ENCODE assay signal across 11 cellular contexts in genomic region chr19:5934779-5935472, GRCh38. TPM values are rescaled to one million over a fixed set of nuclear protein-coding genes. Genes with fewer than 3 reads are reported as not detected.
A peak's percentile ranks its signal among the peaks of the same experiment; 100 is the strongest.
DNase-seq lines count a peak whose midpoint lies in the region; ATAC-seq and TF ChIP-seq lines count a peak whose summit lies in the region.
"Had no signal": no experiment of that assay in that cellular context is flagged by ENCODE, and none has a peak within 500 bp of the region (broad histone marks: within the 10 kb centered on the region; RNA-seq: fewer than 3 reads in every experiment).

No MANE protein-coding gene starts in this region.

- H3K9me3 ChIP-seq in ovary (no peaks in the 10 kb centered on the region), aorta (ENCODE audit: control insufficient read depth, low read length) (no peaks in the 10 kb centered on the region)

- ATAC-seq in SK-N-SH treated with all-trans-retinoic acid at 6 μM for 48 hours = peak; percentile 60
- ATAC-seq in HG03280 (IDR thresholded peaks at IDR 0.05; ENCODE audit: unreplicated experiment) = no peak
- no peak for ATAC-seq in aorta (ENCODE audit: low FRiP score)
- ATAC-seq: HepG2 had no signal

- TF ChIP-seq CTCF in BJ (IDR thresholded peaks at IDR 0.05; ENCODE audit: insufficient read depth, low read depth, low read length) (no peak; the same call in 1 of the 2 replicates), fibroblast of the aortic adventitia (IDR thresholded peaks at IDR 0.05; ENCODE audit: insufficient read depth, low read length) (no peak), ovary (IDR thresholded peaks at IDR 0.05) (no peak)

- H3K4me1 ChIP-seq in ovary (ENCODE audit: insufficient read depth) (peaks cover 11% of the 10 kb centered on the region), aorta (ENCODE audit: control insufficient read depth in 1 of 2, insufficient read depth in 2 of 2, low read length in 2 of 2) (no peaks in the 10 kb centered on the region)

- H3K36me3 ChIP-seq in BJ (ENCODE audit: control insufficient read depth, insufficient read depth, low read length) (peaks cover 19% of the 10 kb centered on the region), ovary (no peaks in the 10 kb centered on the region), aorta (ENCODE audit: control insufficient read depth in 1 of 2, insufficient read depth in 2 of 2, low read length in 1 of 2) (peaks cover 0 to 3% of the 10 kb centered on the region in 2 donors)

- no peak for TF ChIP-seq POLR2A in ovary (IDR thresholded peaks at IDR 0.05)

- TF ChIP-seq EP300 in ovary (IDR thresholded peaks at IDR 0.05) = no peak

- intact Hi-C loops in ovary (cut with DNase I) (no loop called here), aorta (cut with DNase I) (no loop called here)

- DNase-seq in BJ (ENCODE audit: low read depth) (peak; percentile 79), fibroblast of the aortic adventitia (ENCODE audit: low read depth) (peak; percentile 73), ovary (peak in 4 of 5 donors; percentile 46 to 74 (median 52)), NCI-H187 (lab: John Stamatoyannopoulos, UW) (no peak), aorta (no peak), ureter (ENCODE audit: low spot score) (no peak)
- DNase-seq: COR-L47; stimulated activated CD4-positive, alpha-beta T cell treated with anti-CD3 and anti-CD28 coated beads, Interleukin-15, amount 100 ng/mL, for 24 hours had no signal

- H3K4me3 ChIP-seq in BJ (ENCODE audit: low read depth, low read length) = no peak overlapping the region; the same call in 1 of the 2 replicates
- H3K4me3 ChIP-seq in fibroblast of the aortic adventitia (ENCODE audit: low read depth, low read length) = no peak overlapping the region
- no peak overlapping the region for H3K4me3 ChIP-seq in ovary
- no peak overlapping the region for H3K4me3 ChIP-seq in aorta (ENCODE audit: low read length in 2 of 2)

- H3K27ac ChIP-seq in ovary (peak overlapping the region in 1 of 2 donors; percentile 6), aorta (ENCODE audit: low read depth in 1 of 2, low read length in 2 of 2) (no peak overlapping the region)

- POLR2A ChIA-PET in BJ (lab: Charles Lee) = no interaction called here

- WGBS in ovary, 3 donors = 19 to 26% (median 20%) methylated on average over 16 of the region's 16 CpGs
- 54 to 57% methylated on average over 16 of the region's 16 CpGs for WGBS in aorta, 2 donors

- H3K27me3 ChIP-seq in BJ (ENCODE audit: control insufficient read depth, insufficient read depth, low read length) (no peaks in the 10 kb centered on the region), ovary (no peaks in the 10 kb centered on the region), aorta (ENCODE audit: control insufficient read depth in 1 of 2, insufficient read depth in 2 of 2, low read length in 1 of 2) (no peaks in the 10 kb centered on the region)

- CTCF ChIA-PET in BJ (lab: Yijun Ruan, JAX) = interaction anchor here (0.8 to 1.7 kb wide), 5 partner anchors 8 to 131 kb away, joined by 3 to 9 read pairs (median 3); no protein-coding TSS in a partner anchor

TF ChIP-seq in SK-N-SH treated with all-trans-retinoic acid at 6 μM for 48 hours, 23 proteins besides CTCF, POLR2A, EP300 and RAD21:
- TF ChIP-seq, protein P1, sequence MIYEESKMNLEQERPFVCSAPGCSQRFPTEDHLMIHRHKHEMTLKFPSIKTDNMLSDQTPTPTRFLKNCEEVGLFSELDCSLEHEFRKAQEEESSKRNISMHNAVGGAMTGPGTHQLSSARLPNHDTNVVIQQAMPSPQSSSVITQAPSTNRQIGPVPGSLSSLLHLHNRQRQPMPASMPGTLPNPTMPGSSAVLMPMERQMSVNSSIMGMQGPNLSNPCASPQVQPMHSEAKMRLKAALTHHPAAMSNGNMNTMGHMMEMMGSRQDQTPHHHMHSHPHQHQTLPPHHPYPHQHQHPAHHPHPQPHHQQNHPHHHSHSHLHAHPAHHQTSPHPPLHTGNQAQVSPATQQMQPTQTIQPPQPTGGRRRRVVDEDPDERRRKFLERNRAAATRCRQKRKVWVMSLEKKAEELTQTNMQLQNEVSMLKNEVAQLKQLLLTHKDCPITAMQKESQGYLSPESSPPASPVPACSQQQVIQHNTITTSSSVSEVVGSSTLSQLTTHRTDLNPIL (CRISPR knock-in tag; IDR thresholded peaks at IDR 0.05; ENCODE audit: low read depth) = no peak
- peak; percentile 87; the same call in 1 of the 2 replicates for TF ChIP-seq TCF4 (CRISPR knock-in tag; IDR thresholded peaks at IDR 0.05; ENCODE audit: borderline replicate concordance)
TF ChIP-seq in SK-N-SH treated with all-trans-retinoic acid at 6 μM for 48 hours: peak in this region for 1.

RNA-seq across cellular contexts. Expression of gene CAPS, which starts 20.9 kb away (rescaled TPM):
- polyA plus RNA-seq in BJ (2011; rRNA removed) = 4.3 and 5.6 TPM in 2 replicates
- 1.1 and 1.9 TPM in 2 replicates for polyA minus RNA-seq in BJ (2011; rRNA and poly(A)+ RNA removed)
- total RNA-seq in fibroblast of the aortic adventitia (ENCODE audit: low replicate concordance) = 3.5 and 8.5 TPM in 2 replicates
- total RNA-seq in ovary = 100 to 1,000 TPM in 1 of 7 donors, 10 to 100 TPM in 5, 1 to 10 TPM in 1; 7.0 to 313 (median 35.8) TPM
- polyA plus RNA-seq in ovary = 10 to 100 TPM in 1 of 2 donors, 1 to 10 TPM in 1; 1.7 to 12.4 TPM
- 10 to 100 TPM in 1 of 2 donors, 1 to 10 TPM in 1; 9.4 to 14.0 TPM for total RNA-seq in aorta
- polyA plus RNA-seq in aorta = 10 to 100 TPM in 1 of 2 donors, 1 to 10 TPM in 1; 9.3 to 70.9 TPM
- total RNA-seq in ureter = 181 TPM

RNA-seq across cellular contexts. Expression of gene VMAC, which starts 30.3 kb away (rescaled TPM):
- polyA plus RNA-seq in BJ (2011; rRNA removed) (3.3 and 4.2 TPM in 2 replicates), ovary (1 to 10 TPM; 3.4 to 6.4 TPM), aorta (1 to 10 TPM; 1.9 to 6.9 TPM)
- 1.4 and 1.6 TPM in 2 replicates for polyA minus RNA-seq in BJ (2011; rRNA and poly(A)+ RNA removed)
- total RNA-seq in fibroblast of the aortic adventitia (ENCODE audit: low replicate concordance) (3.2 and 5.6 TPM in 2 replicates), ovary (1 to 10 TPM; 5.0 to 8.5 (median 7.0) TPM), aorta (1 to 10 TPM; 3.9 to 9.2 TPM), ureter (9.6 TPM)

RNA-seq across cellular contexts. Expression of gene NDUFA11, which starts 31.3 kb away (rescaled TPM):
- polyA plus RNA-seq in BJ (2011; rRNA removed) = 242 and 351 TPM in 2 replicates
- polyA minus RNA-seq in BJ (2011; rRNA and poly(A)+ RNA removed) = 25.9 and 41.6 TPM in 2 replicates
- 172 and 261 TPM in 2 replicates for total RNA-seq in fibroblast of the aortic adventitia (ENCODE audit: low replicate concordance)
- 100 to 1,000 TPM; 169 to 352 (median 203) TPM for total RNA-seq in ovary
- 100 to 1,000 TPM in 1 of 2 donors, 1 to 10 TPM in 1; 3.9 to 315 TPM for polyA plus RNA-seq in ovary
- 100 to 1,000 TPM; 138 to 151 TPM for total RNA-seq in aorta
- 100 to 1,000 TPM; 326 to 405 TPM for polyA plus RNA-seq in aorta
- total RNA-seq in ureter = 177 TPM

RNA-seq across cellular contexts. Expression of gene RANBP3, which starts 43.0 kb away (rescaled TPM):
- 54.2 and 68.6 TPM in 2 replicates for polyA plus RNA-seq in BJ (2011; rRNA removed)
- polyA minus RNA-seq in BJ (2011; rRNA and poly(A)+ RNA removed) = 58.5 and 63.4 TPM in 2 replicates
- total RNA-seq in fibroblast of the aortic adventitia (ENCODE audit: low replicate concordance) = 41.4 and 58.0 TPM in 2 replicates
- 10 to 100 TPM; 56.2 to 88.4 (median 67.9) TPM for total RNA-seq in ovary
- polyA plus RNA-seq in ovary = 10 to 100 TPM; 54.0 to 72.9 TPM
- 10 to 100 TPM; 57.9 to 63.2 TPM for total RNA-seq in aorta
- 10 to 100 TPM; 19.5 to 43.3 TPM for polyA plus RNA-seq in aorta
- 94.3 TPM for total RNA-seq in ureter

Comparison
In these comparisons a context has a peak if more than half of its experiments do, and no peak if none do; other contexts are left out.
1. DNase-seq: peak in BJ (single experiment), fibroblast of the aortic adventitia (single experiment) and ovary (4 of 5); none in NCI-H187 (0 of 2), aorta (0 of 2) and ureter (single experiment).